8 cellular contexts compared by ENCODE assay signal in genomic region chr6:109381007-109381746, GRCh38. TPM values are rescaled to one million over a fixed set of nuclear protein-coding genes. Genes with fewer than 3 reads are reported as not detected.
DNase-seq lines count a peak whose midpoint lies in the region; ATAC-seq lines count a peak whose summit lies in the region.

No MANE protein-coding gene starts in this region.

- peak overlapping the region; percentile 82 for H3K4me3 ChIP-seq in iPS-20b (ENCODE audit: low read length)
- peak overlapping the region; percentile 70 to 96 for H3K4me3 ChIP-seq in stomach smooth muscle (ENCODE audit: low read length in 2 of 2)

- H3K9me3 ChIP-seq in iPS-20b (ENCODE audit: insufficient read depth, low read depth, low read length), result no peaks in the 10 kb centered on the region
- H3K9me3 ChIP-seq in stomach smooth muscle (ENCODE audit: control insufficient read depth in 2 of 2, low read length in 2 of 2), result no peaks in the 10 kb centered on the region

- H3K27me3 ChIP-seq in iPS-20b (ENCODE audit: insufficient read depth, low read length) (no peaks in the 10 kb centered on the region), stomach smooth muscle (ENCODE audit: control insufficient read depth in 1 of 2, insufficient read depth in 2 of 2, low read length in 2 of 2) (no peaks in the 10 kb centered on the region)

- H3K4me1 ChIP-seq in iPS-20b (ENCODE audit: insufficient read depth, low read length) (peaks cover 10% of the 10 kb centered on the region), stomach smooth muscle (ENCODE audit: control insufficient read depth, insufficient read depth, low read length) (peaks cover 12% of the 10 kb centered on the region)

- H3K27ac ChIP-seq in iPS-20b (ENCODE audit: low read length) (peak overlapping the region; percentile 15), stomach smooth muscle (ENCODE audit: low read length) (peak overlapping the region; percentile 95)

- H3K9ac ChIP-seq in iPS-20b (ENCODE audit: low read depth, low read length) (peak overlapping the region; percentile 99), stomach smooth muscle (ENCODE audit: low read length in 2 of 2) (peak overlapping the region; percentile 95 to 99)

- H3K36me3 Mint-ChIP-seq in activated naive CD4-positive, alpha-beta T cell treated with anti-CD3 and anti-CD28 coated beads, Interleukin-2, amount 50 U/mL, for 72 hours, result peaks cover 39 to 40% of the 10 kb centered on the region in 2 donors

- H3K27ac Mint-ChIP-seq in activated naive CD4-positive, alpha-beta T cell treated with anti-CD3 and anti-CD28 coated beads, Interleukin-2, amount 50 U/mL, for 72 hours, result peak overlapping the region; percentile 97 to 98

- peak; percentile 8 to 14 for ATAC-seq in activated naive CD4-positive, alpha-beta T cell treated with anti-CD3 and anti-CD28 coated beads, Interleukin-2, amount 50 U/mL, for 72 hours
- ATAC-seq in GM18868 (IDR thresholded peaks at IDR 0.05; ENCODE audit: unreplicated experiment), result no peak

- DNase-seq in DMS79 treated with DMSO at 0.1 percent for 48 hours (lab: John Stamatoyannopoulos, UW), result peak; percentile 53
- no peak for DNase-seq in DMS79 (lab: John Stamatoyannopoulos, UW)
- peak; percentile 40 to 63 for DNase-seq in Kasumi-1 (lab: John Stamatoyannopoulos, UW)
- DNase-seq in activated naive CD4-positive, alpha-beta T cell treated with anti-CD3 and anti-CD28 coated beads, Interleukin-2, amount 50 U/mL, for 72 hours (ENCODE audit: low spot score in 2 of 2), result no peak
- no peak for DNase-seq in D341Med (ENCODE audit: low spot score)

- no peaks in the 10 kb centered on the region for H3K9me3 Mint-ChIP-seq in activated naive CD4-positive, alpha-beta T cell treated with anti-CD3 and anti-CD28 coated beads, Interleukin-2, amount 50 U/mL, for 72 hours

- H3K36me3 ChIP-seq in iPS-20b (ENCODE audit: insufficient read depth, low read depth, low read length), result peaks cover 34% of the 10 kb centered on the region
- peaks cover 9 to 13% of the 10 kb centered on the region in 2 donors for H3K36me3 ChIP-seq in stomach smooth muscle (ENCODE audit: control insufficient read depth in 2 of 2, insufficient read depth in 2 of 2, low read length in 2 of 2)

RNA-seq across cellular contexts. Expression of gene CD164, which starts 1.1 kb away (rescaled TPM):
- total RNA-seq in activated naive CD4-positive, alpha-beta T cell treated with anti-CD3 and anti-CD28 coated beads, Interleukin-2, amount 50 U/mL, for 72 hours, result 100 to 1,000 TPM; 184 to 186 TPM

RNA-seq across cellular contexts. Expression of gene PPIL6, which starts 59.3 kb away (rescaled TPM):
- not detected for total RNA-seq in activated naive CD4-positive, alpha-beta T cell treated with anti-CD3 and anti-CD28 coated beads, Interleukin-2, amount 50 U/mL, for 72 hours

RNA-seq across cellular contexts. Expression of gene SMPD2, which starts 59.3 kb away (rescaled TPM):
- total RNA-seq in activated naive CD4-positive, alpha-beta T cell treated with anti-CD3 and anti-CD28 coated beads, Interleukin-2, amount 50 U/mL, for 72 hours, result 1 to 10 TPM; 7.6 to 9.8 TPM

Comparison
In these comparisons a context has a peak if more than half of its experiments do, and no peak if none do; other contexts are left out.
1. DNase-seq: peak in DMS79 treated with DMSO at 0.1 percent for 48 hours (single experiment) and Kasumi-1 (2 of 2); none in DMS79 (single experiment), activated naive CD4-positive, alpha-beta T cell treated with anti-CD3 and anti-CD28 coated beads, Interleukin-2, amount 50 U/mL, for 72 hours (0 of 2) and D341Med (single experiment).